Comparison of ENCODE assay signal across 8 cellular contexts in genomic region chr12:13099066-13099909, GRCh38. TPM values are rescaled to one million over a fixed set of nuclear protein-coding genes. Genes with fewer than 3 reads are reported as not detected.
A peak's percentile ranks its signal among the peaks of the same experiment; 100 is the strongest.
DNase-seq lines count a peak whose midpoint lies in the region; ATAC-seq, FAIRE-seq and TF ChIP-seq lines count a peak whose summit lies in the region.

No MANE protein-coding gene starts in this region.

- CTCF ChIA-PET in Panc1 (lab: Charles Lee) = interaction anchor here (1.6 kb wide), 1 partner anchor 113 kb away, joined by 7 read pairs; no protein-coding TSS in a partner anchor

- TF ChIP-seq CTCF in Panc1 (IDR thresholded peaks at IDR 0.05) (no peak), endothelial cell (IDR thresholded peaks at IDR 0.05; ENCODE audit: unreplicated experiment) (no peak)

- H3K9me3 Mint-ChIP-seq in endothelial cell (ENCODE audit: unreplicated experiment) = no peaks in the 10 kb centered on the region

- H3K4me1 ChIP-seq in Panc1 (ENCODE audit: control insufficient read depth, insufficient read depth, low read length) = peaks cover 47% of the 10 kb centered on the region

- peaks cover 19% of the 10 kb centered on the region for H3K27me3 Mint-ChIP-seq in endothelial cell (ENCODE audit: unreplicated experiment)

- intact Hi-C loops in Panc1 (cut with micrococcal nuclease; ENCODE audit: unreplicated experiment) = loop anchor here (2.0 kb wide), 1 partner anchor 112 kb away; no protein-coding TSS in a partner anchor
- intact Hi-C loops in sciatic nerve (cut with DNase I) = loop anchor here (5.0 kb wide), 1 partner anchor 113 kb away; no protein-coding TSS in a partner anchor

- H3K4me1 Mint-ChIP-seq in endothelial cell (ENCODE audit: unreplicated experiment) = peaks cover 65% of the 10 kb centered on the region

- DNase-seq in GM12891 (ENCODE audit: insufficient read length, low spot score) (no peak), Panc1 (ENCODE audit: low read depth, low spot score) (no peak), endothelial cell (ENCODE audit: low spot score) (peak; percentile 31), sciatic nerve (ENCODE audit: low spot score) (peak; percentile 64), HK-2 (ENCODE audit: unreplicated experiment) (no peak), NCI-H2227 treated with DMSO at 0.1 percent for 48 hours (lab: John Stamatoyannopoulos, UW) (no peak), inferior parietal cortex (ENCODE audit: extremely low spot score) (no peak)

- no peaks in the 10 kb centered on the region for H3K36me3 ChIP-seq in Panc1 (ENCODE audit: control insufficient read depth, insufficient read depth, low read length)

- peak overlapping the region; percentile 100 for H3K27ac Mint-ChIP-seq in endothelial cell (ENCODE audit: unreplicated experiment)

- no peak overlapping the region for H3K4me3 ChIP-seq in Panc1 (ENCODE audit: low read depth in 2 of 2, low read length in 2 of 2)

- in situ Hi-C loops in Panc1 (cut with HindIII; ENCODE audit: low pct_unique_long_range_greater_than_20kb, low sequenced_read_pairs) = no loop called here

- ATAC-seq in Panc1 (no peak; the same call in 1 of the 2 replicates), sciatic nerve (peak; percentile 1), HG02798 (IDR thresholded peaks at IDR 0.05; ENCODE audit: poor library complexity, unreplicated experiment) (no peak)

- H3K27me3 ChIP-seq in Panc1 (ENCODE audit: control insufficient read depth, insufficient read depth, low read length) = no peaks in the 10 kb centered on the region

- POLR2A ChIA-PET in Panc1 (lab: Charles Lee) = no interaction called here

- peaks cover 10% of the 10 kb centered on the region for H3K36me3 Mint-ChIP-seq in endothelial cell (ENCODE audit: low read depth, unreplicated experiment)

- H3K4me3 Mint-ChIP-seq in endothelial cell (ENCODE audit: unreplicated experiment) = peak overlapping the region; percentile 70

- H3K27ac ChIP-seq in Panc1 (ENCODE audit: low read length) = peak overlapping the region; percentile 95

- BruUV-seq in Panc1 (replicated peaks; lab: Mats Ljungman, UMichigan) = no TSS peak

- no peak for FAIRE-seq in GM12891 (lab: Jason Lieb, UNC)

- H3K9me3 ChIP-seq in Panc1 (ENCODE audit: control insufficient read depth, insufficient read depth, low read depth, low read length) = no peaks in the 10 kb centered on the region

- no peak for TF ChIP-seq POLR2A in GM12891 (IDR thresholded peaks at IDR 0.05; ENCODE audit: low read depth, low read length)

TF ChIP-seq in GM12891, 5 proteins besides CTCF, POLR2A, EP300 and RAD21:
- TF ChIP-seq POU2F2 (IDR thresholded peaks at IDR 0.05; ENCODE audit: low read depth, low read length) = no peak
- TF ChIP-seq PAX5 (IDR thresholded peaks at IDR 0.05; ENCODE audit: insufficient read depth, low read length, severe bottlenecking) = no peak
- TF ChIP-seq TAF1 (IDR thresholded peaks at IDR 0.05; ENCODE audit: low read depth, low read length) = no peak
- 0 out of 2 replicates have a peak, but pooled peaks have one; percentile 20 for TF ChIP-seq SPI1 (IDR thresholded peaks at IDR 0.05; ENCODE audit: low read depth, low read length)

RNA-seq across cellular contexts. Expression of gene GSG1, which starts 4.2 kb away (rescaled TPM):
- polyA plus RNA-seq in GM12891 (2012; ENCODE audit: low read depth, missing spikeins) = not detected
- total RNA-seq in Panc1 (2021; ENCODE audit: unreplicated experiment) (not detected), endothelial cell (ENCODE audit: unreplicated experiment) (0.46 TPM), sciatic nerve (not detected)
- polyA plus RNA-seq in Panc1 (2012; ENCODE audit: insufficient read length) = not detected

RNA-seq across cellular contexts. Expression of gene FAM234B, which starts 55.1 kb away (rescaled TPM):
- 0.21 TPM for polyA plus RNA-seq in GM12891 (2012; ENCODE audit: low read depth, missing spikeins)
- total RNA-seq in Panc1 (2021; ENCODE audit: unreplicated experiment) (5.4 TPM), endothelial cell (ENCODE audit: unreplicated experiment) (36.3 TPM), sciatic nerve (7.8 TPM)
- 4.4 TPM for polyA plus RNA-seq in Panc1 (2012; ENCODE audit: insufficient read length)

Comparison
In these comparisons a context has a peak if more than half of its experiments do, and no peak if none do; other contexts are left out.
1. DNase-seq: peak in endothelial cell (single experiment) and sciatic nerve (single experiment); none in GM12891 (single experiment), Panc1 (single experiment), HK-2 (single experiment), NCI-H2227 treated with DMSO at 0.1 percent for 48 hours (single experiment) and inferior parietal cortex (single experiment).